ENCODE assay signal across 39 cellular contexts in genomic region chr17:49244839-49245238, GRCh38. TPM values are rescaled to one million over a fixed set of nuclear protein-coding genes. Genes with fewer than 3 reads are reported as not detected.
"Had no signal": no experiment of that assay in that cellular context is flagged by ENCODE, and none has a peak within 500 bp of the region (broad histone marks: within the 10 kb centered on the region; RNA-seq: fewer than 3 reads in every experiment).

No MANE protein-coding gene starts in this region.

- FAIRE-seq: bronchial epithelial cell, TTC549 had no signal

- H3K4me3 ChIP-seq: ascending aorta, cardiac muscle cell had no signal

- H3K4me1 Mint-ChIP-seq: activated CD4-positive, alpha-beta memory T cell treated with anti-CD3 and anti-CD28 coated beads, Interleukin-2, amount 10 ng/mL, durations not matched to agents 7 days and 5 days; activated CD4-positive, alpha-beta T cell treated with anti-CD3 and anti-CD28 coated beads for 36 hours; activated CD4-positive, alpha-beta T cell treated with anti-CD3 and anti-CD28 coated beads, Interleukin-2, amount 10 ng/mL, durations not matched to agents 7 days and 5 days; activated CD8-positive, alpha-beta memory T cell treated with anti-CD3 and anti-CD28 coated beads, Interleukin-2, amount 10 ng/mL, durations not matched to agents 7 days and 5 days; activated naive CD4-positive, alpha-beta T cell treated with anti-CD3 and anti-CD28 coated beads, Interleukin-2, amount 10 ng/mL, durations not matched to agents 7 days and 5 days; activated naive CD4-positive, alpha-beta T cell treated with anti-CD3 and anti-CD28 coated beads, Interleukin-2, amount 50 U/mL, for 24 hours; activated naive CD8-positive, alpha-beta T cell treated with anti-CD3 and anti-CD28 coated beads, Interleukin-2, amount 10 ng/mL, durations not matched to agents 7 days and 5 days; activated naive CD8-positive, alpha-beta T cell treated with anti-CD3 and anti-CD28 coated beads, Interleukin-2, amount 50 U/mL, for 24 hours; central memory CD8-positive, alpha-beta T cell had no signal

- DNase-seq: activated CD4-positive, alpha-beta memory T cell treated with anti-CD3 and anti-CD28 coated beads, Interleukin-2, amount 10 ng/mL, durations not matched to agents 7 days and 5 days; activated CD4-positive, alpha-beta T cell treated with anti-CD3 and anti-CD28 coated beads for 1 hour; activated CD4-positive, alpha-beta T cell treated with anti-CD3 and anti-CD28 coated beads for 36 hours; activated CD4-positive, alpha-beta T cell treated with anti-CD3 and anti-CD28 coated beads for 48 hours; activated CD4-positive, alpha-beta T cell treated with anti-CD3 and anti-CD28 coated beads, Interleukin-2, amount 10 ng/mL, durations not matched to agents 7 days and 5 days; activated CD4-positive, alpha-beta T cell treated with anti-CD3 and anti-CD28 coated beads, Interleukin-2, amount 50 U/mL, for 48 hours; activated CD4-positive, CD25-positive, alpha-beta regulatory T cell; activated CD8-positive, alpha-beta memory T cell treated with anti-CD3 and anti-CD28 coated beads for 24 hours; activated CD8-positive, alpha-beta memory T cell treated with anti-CD3 and anti-CD28 coated beads, Interleukin-2, amount 10 ng/mL, durations not matched to agents 7 days and 5 days; activated CD8-positive, alpha-beta memory T cell treated with anti-CD3 and anti-CD28 coated beads, Interleukin-2, amount 50 U/mL, for 48 hours; activated CD8-positive, alpha-beta T cell treated with anti-CD3 and anti-CD28 coated beads, Interleukin-2, amount 10 ng/mL, durations not matched to agents 7 days and 5 days; activated effector memory CD4-positive, alpha-beta T cell treated with Interleukin-2 at 50 U/mL for 16 hours; activated gamma-delta T cell; activated naive CD4-positive, alpha-beta T cell treated with anti-CD3 and anti-CD28 coated beads, Interleukin-2, amount 10 ng/mL, durations not matched to agents 7 days and 5 days; activated naive CD4-positive, alpha-beta T cell treated with Interleukin-2 at 50 U/mL for 16 hours; activated naive CD8-positive, alpha-beta T cell treated with anti-CD3 and anti-CD28 coated beads, Interleukin-2, amount 10 ng/mL, durations not matched to agents 7 days and 5 days; activated naive CD8-positive, alpha-beta T cell treated with anti-CD3 and anti-CD28 coated beads, Interleukin-2, amount 50 U/mL, for 24 hours; activated T-cell treated with anti-CD3 and anti-CD28 coated beads, Interleukin-2, amount 50 U/mL, for 24 hours; activated T-cell treated with anti-CD3 and anti-CD28 coated beads, Interleukin-2, amount 50 U/mL, for 48 hours; amygdala; anterior cingulate cortex; caudate nucleus; cerebellar nuclear complex; T-helper 1 cell; T-helper 2 cell; T-helper 9 cell had no signal

- H3K27me3 ChIP-seq: ascending aorta, cardiac muscle cell had no signal

- H3K4me1 ChIP-seq: ascending aorta had no signal

- ATAC-seq: activated CD4-positive, alpha-beta T cell treated with anti-CD3 and anti-CD28 coated beads for 36 hours; activated CD4-positive, CD25-positive, alpha-beta regulatory T cell treated with anti-CD3 and anti-CD28 coated beads, Interleukin-2, amount 50 U/mL, for 24 hours; activated CD8-positive, alpha-beta memory T cell treated with anti-CD3 and anti-CD28 coated beads, Interleukin-2, amount 10 ng/mL, durations not matched to agents 7 days and 5 days; activated CD8-positive, alpha-beta T cell treated with anti-CD3 and anti-CD28 coated beads, Interleukin-2, amount 10 ng/mL, durations not matched to agents 7 days and 5 days; activated naive CD8-positive, alpha-beta T cell treated with anti-CD3 and anti-CD28 coated beads, Interleukin-2, amount 50 U/mL, for 24 hours had no signal

- H3K36me3 Mint-ChIP-seq: activated CD8-positive, alpha-beta memory T cell treated with anti-CD3 and anti-CD28 coated beads, Interleukin-2, amount 10 ng/mL, durations not matched to agents 7 days and 5 days; activated naive CD4-positive, alpha-beta T cell treated with anti-CD3 and anti-CD28 coated beads, Interleukin-2, amount 10 ng/mL, durations not matched to agents 7 days and 5 days; activated naive CD4-positive, alpha-beta T cell treated with anti-CD3 and anti-CD28 coated beads, Interleukin-2, amount 50 U/mL, for 24 hours; activated naive CD8-positive, alpha-beta T cell; activated naive CD8-positive, alpha-beta T cell treated with anti-CD3 and anti-CD28 coated beads, Interleukin-2, amount 10 ng/mL, durations not matched to agents 7 days and 5 days; brain had no signal

- H3K36me3 ChIP-seq: ascending aorta, cardiac muscle cell had no signal

- H3K4me3 Mint-ChIP-seq: activated CD4-positive, alpha-beta memory T cell treated with anti-CD3 and anti-CD28 coated beads, Interleukin-2, amount 10 ng/mL, durations not matched to agents 7 days and 5 days; activated CD4-positive, alpha-beta T cell treated with anti-CD3 and anti-CD28 coated beads for 36 hours; activated CD4-positive, alpha-beta T cell treated with anti-CD3 and anti-CD28 coated beads, Interleukin-2, amount 10 ng/mL, durations not matched to agents 7 days and 5 days; activated CD8-positive, alpha-beta memory T cell treated with anti-CD3 and anti-CD28 coated beads, Interleukin-2, amount 10 ng/mL, durations not matched to agents 7 days and 5 days; activated CD8-positive, alpha-beta T cell treated with anti-CD3 and anti-CD28 coated beads, Interleukin-2, amount 10 ng/mL, durations not matched to agents 7 days and 5 days; activated naive CD4-positive, alpha-beta T cell treated with anti-CD3 and anti-CD28 coated beads, Interleukin-2, amount 10 ng/mL, durations not matched to agents 7 days and 5 days; activated naive CD4-positive, alpha-beta T cell treated with anti-CD3 and anti-CD28 coated beads, Interleukin-2, amount 50 U/mL, for 24 hours; activated naive CD8-positive, alpha-beta T cell; activated naive CD8-positive, alpha-beta T cell treated with anti-CD3 and anti-CD28 coated beads, Interleukin-2, amount 10 ng/mL, durations not matched to agents 7 days and 5 days; activated naive CD8-positive, alpha-beta T cell treated with anti-CD3 and anti-CD28 coated beads, Interleukin-2, amount 50 U/mL, for 24 hours; activated T-cell treated with anti-CD3 and anti-CD28 coated beads, Interleukin-2, amount 50 U/mL, for 24 hours; brain; central memory CD8-positive, alpha-beta T cell; T-helper 1 cell treated with Interleukin-12 subunit alpha and Interleukin-12 subunit beta and Interleukin-4 antibody, amounts not matched to agents 30 μg/mL and 1 μg/mL, for 36 hours; T-helper 2 cell treated with Interferon-gamma antibody and Interleukin-4, amounts not matched to agents 5 μg/mL and 100 μg/mL, for 36 hours had no signal

- H3K27ac ChIP-seq: ascending aorta, cardiac muscle cell, VCaP had no signal

- H3K27me3 Mint-ChIP-seq: activated naive CD4-positive, alpha-beta T cell treated with anti-CD3 and anti-CD28 coated beads, Interleukin-2, amount 50 U/mL, for 24 hours; activated naive CD8-positive, alpha-beta T cell had no signal

- H3K9me3 ChIP-seq: ascending aorta had no signal

- H3K9me3 Mint-ChIP-seq: activated CD4-positive, alpha-beta memory T cell treated with anti-CD3 and anti-CD28 coated beads, Interleukin-2, amount 10 ng/mL, durations not matched to agents 7 days and 5 days; activated CD4-positive, alpha-beta T cell treated with anti-CD3 and anti-CD28 coated beads, Interleukin-2, amount 10 ng/mL, durations not matched to agents 7 days and 5 days; activated naive CD4-positive, alpha-beta T cell treated with anti-CD3 and anti-CD28 coated beads, Interleukin-2, amount 10 ng/mL, durations not matched to agents 7 days and 5 days; activated naive CD4-positive, alpha-beta T cell treated with anti-CD3 and anti-CD28 coated beads, Interleukin-2, amount 50 U/mL, for 24 hours; activated naive CD8-positive, alpha-beta T cell treated with anti-CD3 and anti-CD28 coated beads, Interleukin-2, amount 10 ng/mL, durations not matched to agents 7 days and 5 days; activated naive CD8-positive, alpha-beta T cell treated with anti-CD3 and anti-CD28 coated beads, Interleukin-2, amount 50 U/mL, for 24 hours; activated T-cell treated with anti-CD3 and anti-CD28 coated beads, Interleukin-2, amount 50 U/mL, for 24 hours; activated T-helper 2 cell treated with anti-CD3 and anti-CD28 coated beads, Interferon-gamma antibody, Interleukin-2, Interleukin-4, amounts not matched to agents 10 μg/mL and 5 μg/mL and 100 μg/mL, durations not matched to agents 14 hours and 24 hours and 36 hours; central memory CD8-positive, alpha-beta T cell; T-helper 1 cell treated with Interleukin-12 subunit alpha and Interleukin-12 subunit beta and Interleukin-4 antibody, amounts not matched to agents 30 μg/mL and 1 μg/mL, for 36 hours; T-helper 2 cell treated with Interferon-gamma antibody and Interleukin-4, amounts not matched to agents 5 μg/mL and 100 μg/mL, for 36 hours had no signal

- H3K27ac Mint-ChIP-seq: activated CD4-positive, alpha-beta memory T cell treated with anti-CD3 and anti-CD28 coated beads, Interleukin-2, amount 10 ng/mL, durations not matched to agents 7 days and 5 days; activated CD4-positive, alpha-beta T cell treated with anti-CD3 and anti-CD28 coated beads for 36 hours; activated CD4-positive, alpha-beta T cell treated with anti-CD3 and anti-CD28 coated beads, Interleukin-2, amount 10 ng/mL, durations not matched to agents 7 days and 5 days; activated CD8-positive, alpha-beta memory T cell treated with anti-CD3 and anti-CD28 coated beads, Interleukin-2, amount 10 ng/mL, durations not matched to agents 7 days and 5 days; activated CD8-positive, alpha-beta T cell treated with anti-CD3 and anti-CD28 coated beads, Interleukin-2, amount 10 ng/mL, durations not matched to agents 7 days and 5 days; activated naive CD4-positive, alpha-beta T cell treated with anti-CD3 and anti-CD28 coated beads, Interleukin-2, amount 10 ng/mL, durations not matched to agents 7 days and 5 days; activated naive CD4-positive, alpha-beta T cell treated with anti-CD3 and anti-CD28 coated beads, Interleukin-2, amount 50 U/mL, for 24 hours; activated naive CD8-positive, alpha-beta T cell; activated naive CD8-positive, alpha-beta T cell treated with anti-CD3 and anti-CD28 coated beads, Interleukin-2, amount 10 ng/mL, durations not matched to agents 7 days and 5 days; activated naive CD8-positive, alpha-beta T cell treated with anti-CD3 and anti-CD28 coated beads, Interleukin-2, amount 50 U/mL, for 24 hours; activated T-cell treated with anti-CD3 and anti-CD28 coated beads, Interleukin-2, amount 50 U/mL, for 24 hours; activated T-helper 2 cell treated with anti-CD3 and anti-CD28 coated beads, Interferon-gamma antibody, Interleukin-2, Interleukin-4, amounts not matched to agents 10 μg/mL and 5 μg/mL and 100 μg/mL, durations not matched to agents 14 hours and 24 hours and 36 hours; brain; T-helper 1 cell treated with Interleukin-12 subunit alpha and Interleukin-12 subunit beta and Interleukin-4 antibody, amounts not matched to agents 30 μg/mL and 1 μg/mL, for 36 hours; T-helper 2 cell treated with Interferon-gamma antibody and Interleukin-4, amounts not matched to agents 5 μg/mL and 100 μg/mL, for 36 hours had no signal

RNA-seq across cellular contexts. Expression of gene PHOSPHO1, which starts 14.3 kb away (rescaled TPM):
- total RNA-seq: activated CD4-positive, alpha-beta memory T cell treated with anti-CD3 and anti-CD28 coated beads, Interleukin-2, amount 10 ng/mL, durations not matched to agents 7 days and 5 days; activated CD4-positive, alpha-beta T cell treated with anti-CD3 and anti-CD28 coated beads for 36 hours; activated CD4-positive, alpha-beta T cell treated with anti-CD3 and anti-CD28 coated beads, Interleukin-2, amount 10 ng/mL, durations not matched to agents 7 days and 5 days; activated CD8-positive, alpha-beta memory T cell treated with anti-CD3 and anti-CD28 coated beads, Interleukin-2, amount 10 ng/mL, durations not matched to agents 7 days and 5 days; activated CD8-positive, alpha-beta T cell treated with anti-CD3 and anti-CD28 coated beads, Interleukin-2, amount 10 ng/mL, durations not matched to agents 7 days and 5 days; activated naive CD8-positive, alpha-beta T cell treated with anti-CD3 and anti-CD28 coated beads, Interleukin-2, amount 10 ng/mL, durations not matched to agents 7 days and 5 days; activated T-helper 2 cell treated with anti-CD3 and anti-CD28 coated beads, Interferon-gamma antibody, Interleukin-2, Interleukin-4, amounts not matched to agents 10 μg/mL and 5 μg/mL and 100 μg/mL, durations not matched to agents 14 hours and 24 hours and 36 hours; ascending aorta; bronchial epithelial cell; cardiac muscle cell had no signal
- polyA plus RNA-seq: cardiac muscle cell had no signal

RNA-seq across cellular contexts. Expression of gene ABI3, which starts 34.3 kb away (rescaled TPM):
- total RNA-seq: bronchial epithelial cell had no signal
- polyA plus RNA-seq: cardiac muscle cell had no signal

RNA-seq across cellular contexts. Expression of gene GNGT2, which starts 34.5 kb away (rescaled TPM):
- total RNA-seq: ascending aorta, bronchial epithelial cell, cardiac muscle cell had no signal
- polyA plus RNA-seq: cardiac muscle cell had no signal
